ENCODE assay signal across 34 cellular contexts in genomic region chrX:76957485-76957884, GRCh38.
"Had no signal": no experiment of that assay in that cellular context is flagged by ENCODE, and none has a peak within 500 bp of the region (broad histone marks: within the 10 kb centered on the region; RNA-seq: fewer than 3 reads in every experiment).

No MANE protein-coding gene starts in this region.

- H3K4me3 ChIP-seq: MG63 had no signal

- H3K36me3 ChIP-seq: MG63 had no signal

- DNase-seq: Karpas-422, Kasumi-1, MG63, MM.1S, MV-4-11, NCI-H1048, NCI-H1092, NCI-H1092 treated with DMSO at 0.1 percent for 48 hours, NCI-H1105, NCI-H1105 treated with DMSO at 0.1 percent for 48 hours, NCI-H1417, NCI-H1417 treated with DMSO at 0.1 percent for 48 hours, NCI-H1436, NCI-H1436 treated with DMSO at 0.1 percent for 48 hours, NCI-H146, NCI-H1694, NCI-H1694 treated with DMSO at 0.1 percent for 48 hours, NCI-H187, NCI-H187 treated with DMSO at 0.1 percent for 48 hours, NCI-H1930, NCI-H2029, NCI-H2029 treated with DMSO at 0.1 percent for 48 hours, NCI-H2081, NCI-H2081 treated with DMSO at 0.1 percent for 48 hours, NCI-H2107, NCI-H2171, NCI-H2171 treated with DMSO at 0.1 percent for 48 hours, NCI-H2227 treated with DMSO at 0.1 percent for 48 hours, NCI-H226, NCI-H345, NCI-H446, NCI-H446 treated with DMSO at 0.1 percent for 48 hours, NCI-H510A, NCI-H510A treated with DMSO at 0.1 percent for 48 hours had no signal

- H3K9me3 ChIP-seq: MG63 had no signal

- H3K27me3 ChIP-seq: MG63 had no signal
